16 cellular contexts compared by ENCODE assay signal in genomic region chr15:90565866-90566265, GRCh38. TPM values are rescaled to one million over a fixed set of nuclear protein-coding genes. Genes with fewer than 3 reads are reported as not detected.
DNase-seq lines count a peak whose midpoint lies in the region; ATAC-seq, FAIRE-seq and TF ChIP-seq lines count a peak whose summit lies in the region.
"Had no signal": no experiment of that assay in that cellular context is flagged by ENCODE, and none has a peak within 500 bp of the region (broad histone marks: within the 10 kb centered on the region; RNA-seq: fewer than 3 reads in every experiment).

No MANE protein-coding gene starts in this region.

- peaks cover 24% of the 10 kb centered on the region for H3K79me2 ChIP-seq in GM12878 (ENCODE audit: control insufficient read depth, insufficient read depth, low read length)

- no TSS peak for BruUV-seq in GM12878 (replicated peaks; lab: Mats Ljungman, UMichigan)

- no peaks in the 10 kb centered on the region for H3K9me3 Mint-ChIP-seq in activated CD4-positive, alpha-beta T cell treated with anti-CD3 and anti-CD28 coated beads for 36 hours (ENCODE audit: low read depth)
- no peaks in the 10 kb centered on the region for H3K9me3 Mint-ChIP-seq in T-cell

- H3K27ac ChIP-seq in GM12878 (ENCODE audit: control insufficient read depth, insufficient read depth) (peak overlapping the region; percentile 62), spleen (peak overlapping the region in 5 of 8 donors; percentile 9 to 86 (median 81)), stomach (peak overlapping the region in 1 of 5 donors; percentile 27), caudate nucleus (ENCODE audit: low read depth, low read length) (no peak overlapping the region)
- H3K27ac ChIP-seq: pancreas, sigmoid colon had no signal

- TF ChIP-seq POLR2A in GM12878 (IDR thresholded peaks at IDR 0.05; ENCODE audit: low read depth, low read length) (no peak), spleen (IDR thresholded peaks at IDR 0.05) (no peak), stomach (IDR thresholded peaks at IDR 0.05) (no peak)

- no peak overlapping the region for H3K9ac ChIP-seq in GM12878 (ENCODE audit: control insufficient read depth, insufficient read depth, low read length)

- no peak for TF ChIP-seq RAD21 in GM12878 (IDR thresholded peaks at IDR 0.05; ENCODE audit: insufficient read depth, low read depth, low read length)

- peaks cover 29% of the 10 kb centered on the region for H3K36me3 Mint-ChIP-seq in activated CD4-positive, alpha-beta T cell treated with anti-CD3 and anti-CD28 coated beads for 36 hours (ENCODE audit: low read depth)
- H3K36me3 Mint-ChIP-seq in T-cell: peaks cover 12% of the 10 kb centered on the region

- H3K27me3 ChIP-seq in GM12878 (replicated peaks in 1 of 2; ENCODE audit: control insufficient read depth in 2 of 2, insufficient read depth in 2 of 2, low read length in 1 of 2) (no peaks in the 10 kb centered on the region), spleen (replicated peaks in 1 of 7) (no peaks in the 10 kb centered on the region), stomach (no peaks in the 10 kb centered on the region)
- H3K27me3 ChIP-seq: pancreas, sigmoid colon had no signal

- TF ChIP-seq CTCF in GM12878 (IDR thresholded peaks at IDR 0.05 in 2 of 3, conservative IDR thresholded peaks at IDR 0.05 in 1 of 3; ENCODE audit: control insufficient read depth in 2 of 3, extremely low read depth in 1 of 3, insufficient read depth in 1 of 3, low read depth in 3 of 3, low read length in 3 of 3): no peak
- TF ChIP-seq CTCF in spleen (IDR thresholded peaks at IDR 0.05 in 8 of 11, conservative IDR thresholded peaks at IDR 0.05 in 3 of 11): no peak
- TF ChIP-seq CTCF in stomach (IDR thresholded peaks at IDR 0.05): no peak

- peaks cover 1 to 3% of the 10 kb centered on the region in 2 experiments; a peak in 2 of 4 replicates for H3K36me3 ChIP-seq in GM12878 (ENCODE audit: control insufficient read depth in 2 of 2, insufficient read depth in 2 of 2, low read length in 1 of 2)
- H3K36me3 ChIP-seq in spleen: no peaks in the 10 kb centered on the region
- H3K36me3 ChIP-seq in stomach: no peaks in the 10 kb centered on the region
- H3K36me3 ChIP-seq: pancreas, sigmoid colon had no signal

- CTCF ChIA-PET in activated CD4-positive, alpha-beta T cell treated with anti-CD3 and anti-CD28 coated beads for 36 hours (lab: Charles Lee): interaction anchor here (0.6 kb wide), 1 partner anchor 383 kb away, joined by 3 read pairs; no protein-coding TSS in a partner anchor
- CTCF ChIA-PET in T-cell (lab: Charles Lee): no interaction called here
- CTCF ChIA-PET in GM12878 (lab: Yijun Ruan, JAX): no interaction called here

- ATAC-seq in activated CD4-positive, alpha-beta T cell treated with anti-CD3 and anti-CD28 coated beads for 36 hours: peak; percentile 17
- ATAC-seq in T-cell (replicated peaks in 1 of 4): no peak
- ATAC-seq in GM12878: peak; percentile 18

- H3K27me3 Mint-ChIP-seq in activated CD4-positive, alpha-beta T cell treated with anti-CD3 and anti-CD28 coated beads for 36 hours: no peaks in the 10 kb centered on the region
- H3K27me3 Mint-ChIP-seq in T-cell: no peaks in the 10 kb centered on the region

- POLR2A ChIA-PET in activated CD4-positive, alpha-beta T cell treated with anti-CD3 and anti-CD28 coated beads for 36 hours (lab: Charles Lee): interaction anchor here (1.2 kb wide), 1 partner anchor 35 kb away, joined by 5 read pairs; no protein-coding TSS in a partner anchor
- POLR2A ChIA-PET in T-cell (lab: Charles Lee) (interaction anchor here in 1 of 2 donors (1.3 kb wide), 1 partner anchor 33 kb away, joined by 3 read pairs; no protein-coding TSS in a partner anchor), GM12878 (lab: Charles Lee) (no interaction called here)

- H3K4me1 Mint-ChIP-seq in activated CD4-positive, alpha-beta T cell treated with anti-CD3 and anti-CD28 coated beads for 36 hours: peaks cover 90% of the 10 kb centered on the region
- peaks cover 89 to 92% (median 91%) of the 10 kb centered on the region in 3 donors for H3K4me1 Mint-ChIP-seq in T-cell

- H3K4me3 ChIP-seq in GM12878 (no peak overlapping the region), spleen (no peak overlapping the region), stomach (no peak overlapping the region)
- H3K4me3 ChIP-seq: pancreas, sigmoid colon had no signal

- peak overlapping the region; percentile 86 for H3K27ac Mint-ChIP-seq in activated CD4-positive, alpha-beta T cell treated with anti-CD3 and anti-CD28 coated beads for 36 hours
- H3K27ac Mint-ChIP-seq in T-cell: peak overlapping the region; percentile 80 to 90

- intact Hi-C loops in activated CD4-positive, alpha-beta T cell treated with anti-CD3 and anti-CD28 coated beads for 36 hours (cut with DNase I, micrococcal nuclease): loop anchor here in 1 of 2 experiments (2.0 kb wide), 1 partner anchor 35 kb away; no protein-coding TSS in a partner anchor
- intact Hi-C loops in GM12878 (cut with micrococcal nuclease; ENCODE audit: unreplicated experiment): no loop called here
- intact Hi-C loops in spleen (cut with DNase I; ENCODE audit: low total_unique reads): no loop called here
- intact Hi-C loops in stomach (cut with DNase I; ENCODE audit: low total_unique reads): no loop called here

- in situ Hi-C loops in GM12878 (cut with MboI): no loop called here

- H3K4me1 ChIP-seq in GM12878 (ENCODE audit: control insufficient read depth, insufficient read depth, low read length) (peaks cover 48% of the 10 kb centered on the region), spleen (peaks cover 27 to 100% (median 86%) of the 10 kb centered on the region in 6 donors), stomach (peaks cover 24 to 77% (median 46%) of the 10 kb centered on the region in 4 donors)

- SMC1A ChIA-PET in GM12878 (lab: Charles Lee; ENCODE audit: uncharacterized antibody, unreplicated experiment): interaction anchor here (0.6 to 3.9 kb wide), 4 partner anchors 9 to 260 kb away, joined by 3 to 19 read pairs (median 3); no protein-coding TSS in a partner anchor

- no peak for FAIRE-seq in GM12878 (lab: Jason Lieb, UNC)
- FAIRE-seq: pancreas had no signal

- H3K9me3 ChIP-seq in GM12878 (replicated peaks; ENCODE audit: control insufficient read depth, insufficient read depth, low read length): peaks cover 4% of the 10 kb centered on the region; the same call in 2 of the 3 replicates
- no peaks in the 10 kb centered on the region for H3K9me3 ChIP-seq in spleen
- H3K9me3 ChIP-seq in stomach: no peaks in the 10 kb centered on the region
- H3K9me3 ChIP-seq: pancreas, sigmoid colon had no signal

- H3K4me3 Mint-ChIP-seq in activated CD4-positive, alpha-beta T cell treated with anti-CD3 and anti-CD28 coated beads for 36 hours: no peak overlapping the region
- peak overlapping the region in 2 of 3 donors; percentile 4 to 66 for H3K4me3 Mint-ChIP-seq in T-cell

- H4K20me1 ChIP-seq in GM12878 (ENCODE audit: control insufficient read depth, insufficient read depth): no peaks in the 10 kb centered on the region

- RAD21 ChIA-PET in GM12878 (lab: Charles Lee; ENCODE audit: unreplicated experiment): interaction anchor here (1.0 kb wide), 1 partner anchor 30 kb away, joined by 3 read pairs; no protein-coding TSS in a partner anchor

- H3K4me2 ChIP-seq in GM12878 (ENCODE audit: control insufficient read depth, insufficient read depth): peak overlapping the region; percentile 58; the same call in 1 of the 2 replicates

- DNase-seq in activated CD4-positive, alpha-beta T cell treated with anti-CD3 and anti-CD28 coated beads for 36 hours: no peak
- DNase-seq in activated CD4-positive, alpha-beta T cell treated with anti-CD3 and anti-CD28 coated beads for 4 hours: no peak
- DNase-seq in T-cell: no peak
- no peak for DNase-seq in GM12878 (ENCODE audit: low read depth, low spot score)
- DNase-seq in spleen: no peak
- DNase-seq in stomach: no peak
- DNase-seq in caudate nucleus (lab: John Stamatoyannopoulos, UW): no peak
- DNase-seq in NCI-H2227 (lab: John Stamatoyannopoulos, UW; ENCODE audit: unreplicated experiment): no peak
- DNase-seq: 8988T; DMS53; effector CD8-positive, alpha-beta T cell; glutamatergic neuron; NCI-H748 treated with DMSO at 0.1 percent for 48 hours; pancreas; sigmoid colon; stimulated activated CD4-positive, alpha-beta T cell treated with anti-CD3 and anti-CD28 coated beads, Interleukin-1b, Interleukin-23, amount 100 ng/mL, for 48 hours had no signal

- TF ChIP-seq EP300 in GM12878 (IDR thresholded peaks at IDR 0.05; ENCODE audit: borderline replicate concordance in 1 of 2, control insufficient read depth in 1 of 2, low read depth in 2 of 2, low read length in 2 of 2): no peak
- no peak for TF ChIP-seq EP300 in stomach (IDR thresholded peaks at IDR 0.05)

- H2AFZ ChIP-seq in GM12878 (ENCODE audit: control insufficient read depth, low read depth, low read length): no peak overlapping the region; the same call in 1 of the 2 replicates

RNA-seq across cellular contexts. Expression of gene CRTC3, which starts 36.1 kb away (rescaled TPM):
- total RNA-seq in activated CD4-positive, alpha-beta T cell treated with anti-CD3 and anti-CD28 coated beads for 36 hours: 10 to 100 TPM; 32.4 to 36.2 TPM
- total RNA-seq in T-cell: 100 to 1,000 TPM in 1 of 5 donors, 10 to 100 TPM in 4; 88.3 to 119 (median 89.1) TPM
- total RNA-seq in GM12878 (2013; cell fraction: nucleolus; rRNA removed): 78.6 and 83.0 TPM in 2 replicates
- 16.9 and 17.0 TPM in 2 replicates for total RNA-seq in GM12878 (2014; rRNA removed)
- total RNA-seq in GM12878 (2014; rRNA removed; fragmentation: Illumina TruSeq; extraction: Trizol): 20.3 and 23.4 TPM in 2 replicates
- total RNA-seq in GM12878 (2021): 34.4 and 36.9 TPM in 2 replicates
- 11.6 TPM for polyA plus RNA-seq in GM12878 (2011; ENCODE audit: low read depth)
- polyA plus RNA-seq in GM12878 (2011; rRNA removed): 12.6 and 19.0 TPM in 2 replicates
- 11.7 and 12.2 TPM in 2 replicates for polyA plus RNA-seq in GM12878 (2011; cell fraction: cytosol; rRNA removed)
- 19.8 and 26.1 TPM in 2 replicates for polyA plus RNA-seq in GM12878 (2011; cell fraction: nucleus; rRNA removed)
- polyA plus RNA-seq in GM12878 (2012): 16.7 and 18.2 TPM in 2 replicates
- 22.6 and 26.0 TPM in 2 replicates for polyA plus RNA-seq in GM12878 (2014; fragmentation: Illumina TruSeq; extraction: Trizol)
- 1 to 10 TPM; 3.5 to 4.2 TPM for polyA plus RNA-seq in GM12878 (2014; fragmentation: Nextera tagmentation; extraction: Ambion mirVana)
- polyA plus RNA-seq in GM12878 (2014; rRNA removed): 22.2 and 22.9 TPM in 2 replicates
- polyA plus RNA-seq in GM12878 (2016; fragmentation: Nextera tagmentation; extraction: Ambion mirVana): 10 to 100 TPM; 18.3 to 18.9 TPM
- 21.0 and 23.6 TPM in 2 replicates for polyA minus RNA-seq in GM12878 (2011; rRNA and poly(A)+ RNA removed)
- polyA minus RNA-seq in GM12878 (2011; cell fraction: cytosol; rRNA and poly(A)+ RNA removed): 8.0 and 9.4 TPM in 2 replicates
- polyA minus RNA-seq in GM12878 (2011; cell fraction: nucleus; rRNA and poly(A)+ RNA removed): 14.0 and 24.2 TPM in 2 replicates
- 10 to 100 TPM; 34.8 to 51.2 (median 46.2) TPM for total RNA-seq in spleen
- 10 to 100 TPM in 1 of 3 donors, 1 to 10 TPM in 2; 7.7 to 11.6 (median 8.5) TPM for polyA plus RNA-seq in spleen
- total RNA-seq in stomach: 10 to 100 TPM; 11.0 to 47.7 (median 44.6) TPM
- polyA plus RNA-seq in stomach: 1 to 10 TPM; 8.2 to 8.9 (median 8.6) TPM

Comparison
In these comparisons a context has a peak if more than half of its experiments do, and no peak if none do; other contexts are left out.
1. ATAC-seq: peak in activated CD4-positive, alpha-beta T cell treated with anti-CD3 and anti-CD28 coated beads for 36 hours (single experiment) and GM12878 (single experiment); none in T-cell (0 of 4).